In the genomic region with DNA sequence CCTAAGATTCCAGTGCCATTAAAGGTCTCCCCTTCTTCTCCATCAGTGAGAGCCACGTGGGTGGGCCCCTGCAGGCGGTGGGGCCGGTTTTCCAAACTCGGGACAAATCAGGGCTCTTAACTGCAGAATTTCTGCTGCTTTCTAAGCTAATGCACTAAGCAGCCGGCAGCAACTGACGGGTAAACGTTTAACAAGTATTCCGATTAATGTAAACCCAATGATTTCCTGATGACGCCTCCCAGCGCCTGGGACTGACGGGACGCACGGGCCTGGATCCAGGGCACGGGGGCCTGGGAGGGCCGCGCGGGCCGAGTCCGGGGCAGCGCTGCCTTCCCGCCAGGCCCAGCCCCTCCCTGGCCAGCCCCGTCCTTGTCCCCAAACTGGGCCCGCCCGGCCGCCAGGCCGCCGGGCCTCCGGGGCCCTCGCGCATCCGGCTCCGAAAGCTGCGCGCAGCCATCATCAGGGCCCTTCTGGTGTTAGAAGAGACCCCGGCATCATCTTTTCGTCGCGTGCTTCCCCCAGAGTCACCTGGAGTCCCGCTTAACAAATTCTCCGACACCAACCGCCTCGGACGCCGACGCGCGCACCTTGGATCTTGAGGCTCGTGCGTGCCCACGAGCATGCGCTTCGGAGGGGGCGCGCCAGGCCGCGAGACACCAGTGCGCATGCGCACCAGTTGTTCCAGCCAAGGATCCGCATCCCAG, we compare ENCODE assay signal across 1 cellular context.
A peak's percentile ranks its signal among the peaks of the same experiment; 100 is the strongest.
TF ChIP-seq lines count a peak whose summit lies in the region.

A gene (minus strand): TSS at position 616 of the 704 bp plus-strand sequence. CDS start 1,812 bp downstream, outside the sequence.

TF ChIP-seq in GM12878, 131 proteins besides CTCF, POLR2A, EP300 and RAD21 (continued from another document):
- TF ChIP-seq, protein P1, sequence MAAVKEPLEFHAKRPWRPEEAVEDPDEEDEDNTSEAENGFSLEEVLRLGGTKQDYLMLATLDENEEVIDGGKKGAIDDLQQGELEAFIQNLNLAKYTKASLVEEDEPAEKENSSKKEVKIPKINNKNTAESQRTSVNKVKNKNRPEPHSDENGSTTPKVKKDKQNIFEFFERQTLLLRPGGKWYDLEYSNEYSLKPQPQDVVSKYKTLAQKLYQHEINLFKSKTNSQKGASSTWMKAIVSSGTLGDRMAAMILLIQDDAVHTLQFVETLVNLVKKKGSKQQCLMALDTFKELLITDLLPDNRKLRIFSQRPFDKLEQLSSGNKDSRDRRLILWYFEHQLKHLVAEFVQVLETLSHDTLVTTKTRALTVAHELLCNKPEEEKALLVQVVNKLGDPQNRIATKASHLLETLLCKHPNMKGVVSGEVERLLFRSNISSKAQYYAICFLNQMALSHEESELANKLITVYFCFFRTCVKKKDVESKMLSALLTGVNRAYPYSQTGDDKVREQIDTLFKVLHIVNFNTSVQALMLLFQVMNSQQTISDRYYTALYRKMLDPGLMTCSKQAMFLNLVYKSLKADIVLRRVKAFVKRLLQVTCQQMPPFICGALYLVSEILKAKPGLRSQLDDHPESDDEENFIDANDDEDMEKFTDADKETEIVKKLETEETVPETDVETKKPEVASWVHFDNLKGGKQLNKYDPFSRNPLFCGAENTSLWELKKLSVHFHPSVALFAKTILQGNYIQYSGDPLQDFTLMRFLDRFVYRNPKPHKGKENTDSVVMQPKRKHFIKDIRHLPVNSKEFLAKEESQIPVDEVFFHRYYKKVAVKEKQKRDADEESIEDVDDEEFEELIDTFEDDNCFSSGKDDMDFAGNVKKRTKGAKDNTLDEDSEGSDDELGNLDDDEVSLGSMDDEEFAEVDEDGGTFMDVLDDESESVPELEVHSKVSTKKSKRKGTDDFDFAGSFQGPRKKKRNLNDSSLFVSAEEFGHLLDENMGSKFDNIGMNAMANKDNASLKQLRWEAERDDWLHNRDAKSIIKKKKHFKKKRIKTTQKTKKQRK (IDR thresholded peaks at IDR 0.05; ENCODE audit: low read depth, low read length) = no peak
- TF ChIP-seq, protein P2, sequence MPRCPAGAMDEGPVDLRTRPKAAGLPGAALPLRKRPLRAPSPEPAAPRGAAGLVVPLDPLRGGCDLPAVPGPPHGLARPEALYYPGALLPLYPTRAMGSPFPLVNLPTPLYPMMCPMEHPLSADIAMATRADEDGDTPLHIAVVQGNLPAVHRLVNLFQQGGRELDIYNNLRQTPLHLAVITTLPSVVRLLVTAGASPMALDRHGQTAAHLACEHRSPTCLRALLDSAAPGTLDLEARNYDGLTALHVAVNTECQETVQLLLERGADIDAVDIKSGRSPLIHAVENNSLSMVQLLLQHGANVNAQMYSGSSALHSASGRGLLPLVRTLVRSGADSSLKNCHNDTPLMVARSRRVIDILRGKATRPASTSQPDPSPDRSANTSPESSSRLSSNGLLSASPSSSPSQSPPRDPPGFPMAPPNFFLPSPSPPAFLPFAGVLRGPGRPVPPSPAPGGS (IDR thresholded peaks at IDR 0.05; ENCODE audit: borderline replicate concordance, insufficient read depth, low read depth, low read length, poor library complexity, severe bottlenecking) = no peak
- no peak for TF ChIP-seq FOS (IDR thresholded peaks at IDR 0.05; ENCODE audit: borderline replicate concordance, extremely low read depth, insufficient read length)
- TF ChIP-seq NFXL1 (IDR thresholded peaks at IDR 0.05; ENCODE audit: borderline replicate concordance) = no peak
- TF ChIP-seq ZNF274 (IDR thresholded peaks at IDR 0.05; ENCODE audit: insufficient read depth, insufficient read length) = no peak
- TF ChIP-seq ZZZ3 (IDR thresholded peaks at IDR 0.05; ENCODE audit: control insufficient read depth, insufficient read length, low read depth) = no peak
- TF ChIP-seq, protein P3, sequence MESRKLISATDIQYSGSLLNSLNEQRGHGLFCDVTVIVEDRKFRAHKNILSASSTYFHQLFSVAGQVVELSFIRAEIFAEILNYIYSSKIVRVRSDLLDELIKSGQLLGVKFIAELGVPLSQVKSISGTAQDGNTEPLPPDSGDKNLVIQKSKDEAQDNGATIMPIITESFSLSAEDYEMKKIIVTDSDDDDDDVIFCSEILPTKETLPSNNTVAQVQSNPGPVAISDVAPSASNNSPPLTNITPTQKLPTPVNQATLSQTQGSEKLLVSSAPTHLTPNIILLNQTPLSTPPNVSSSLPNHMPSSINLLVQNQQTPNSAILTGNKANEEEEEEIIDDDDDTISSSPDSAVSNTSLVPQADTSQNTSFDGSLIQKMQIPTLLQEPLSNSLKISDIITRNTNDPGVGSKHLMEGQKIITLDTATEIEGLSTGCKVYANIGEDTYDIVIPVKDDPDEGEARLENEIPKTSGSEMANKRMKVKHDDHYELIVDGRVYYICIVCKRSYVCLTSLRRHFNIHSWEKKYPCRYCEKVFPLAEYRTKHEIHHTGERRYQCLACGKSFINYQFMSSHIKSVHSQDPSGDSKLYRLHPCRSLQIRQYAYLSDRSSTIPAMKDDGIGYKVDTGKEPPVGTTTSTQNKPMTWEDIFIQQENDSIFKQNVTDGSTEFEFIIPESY (IDR thresholded peaks at IDR 0.05) = no peak
- TF ChIP-seq, protein P4, sequence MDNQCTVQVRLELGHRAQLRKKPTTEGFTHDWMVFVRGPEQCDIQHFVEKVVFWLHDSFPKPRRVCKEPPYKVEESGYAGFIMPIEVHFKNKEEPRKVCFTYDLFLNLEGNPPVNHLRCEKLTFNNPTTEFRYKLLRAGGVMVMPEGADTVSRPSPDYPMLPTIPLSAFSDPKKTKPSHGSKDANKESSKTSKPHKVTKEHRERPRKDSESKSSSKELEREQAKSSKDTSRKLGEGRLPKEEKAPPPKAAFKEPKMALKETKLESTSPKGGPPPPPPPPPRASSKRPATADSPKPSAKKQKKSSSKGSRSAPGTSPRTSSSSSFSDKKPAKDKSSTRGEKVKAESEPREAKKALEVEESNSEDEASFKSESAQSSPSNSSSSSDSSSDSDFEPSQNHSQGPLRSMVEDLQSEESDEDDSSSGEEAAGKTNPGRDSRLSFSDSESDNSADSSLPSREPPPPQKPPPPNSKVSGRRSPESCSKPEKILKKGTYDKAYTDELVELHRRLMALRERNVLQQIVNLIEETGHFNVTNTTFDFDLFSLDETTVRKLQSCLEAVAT (IDR thresholded peaks at IDR 0.05) = 0 out of 2 replicates have a peak, but pooled peaks have one; percentile 9
- TF ChIP-seq CHD1 (IDR thresholded peaks at IDR 0.05; ENCODE audit: low read depth, low read length) = no peak
- TF ChIP-seq, protein P5, sequence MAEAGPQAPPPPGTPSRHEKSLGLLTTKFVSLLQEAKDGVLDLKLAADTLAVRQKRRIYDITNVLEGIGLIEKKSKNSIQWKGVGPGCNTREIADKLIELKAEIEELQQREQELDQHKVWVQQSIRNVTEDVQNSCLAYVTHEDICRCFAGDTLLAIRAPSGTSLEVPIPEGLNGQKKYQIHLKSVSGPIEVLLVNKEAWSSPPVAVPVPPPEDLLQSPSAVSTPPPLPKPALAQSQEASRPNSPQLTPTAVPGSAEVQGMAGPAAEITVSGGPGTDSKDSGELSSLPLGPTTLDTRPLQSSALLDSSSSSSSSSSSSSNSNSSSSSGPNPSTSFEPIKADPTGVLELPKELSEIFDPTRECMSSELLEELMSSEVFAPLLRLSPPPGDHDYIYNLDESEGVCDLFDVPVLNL (IDR thresholded peaks at IDR 0.05; ENCODE audit: low read depth, low read length) = no peak
- no peak for TF ChIP-seq SREBF2 (IDR thresholded peaks at IDR 0.05; ENCODE audit: low read length)
- TF ChIP-seq MXI1 (IDR thresholded peaks at IDR 0.05; ENCODE audit: low read depth, low read length) = 0 out of 2 replicates have a peak, but pooled peaks have one; percentile 17
- TF ChIP-seq POLR2AphosphoS2 (IDR thresholded peaks at IDR 0.05; ENCODE audit: low read depth, low read length) = 0 out of 2 replicates have a peak, but pooled peaks have one; percentile 41
- no peak for TF ChIP-seq WRNIP1 (IDR thresholded peaks at IDR 0.05; ENCODE audit: borderline replicate concordance, low read depth, low read length)
- TF ChIP-seq ATF7 (IDR thresholded peaks at IDR 0.05; ENCODE audit: low read depth) = no peak
- no peak for TF ChIP-seq SPI1 (IDR thresholded peaks at IDR 0.05; ENCODE audit: borderline replicate concordance, insufficient read depth, low read depth, low read length)
- no peak for TF ChIP-seq STAT3 (IDR thresholded peaks at IDR 0.05; ENCODE audit: low read depth, low read length)
- 0 out of 2 replicates have a peak, but pooled peaks have one; percentile 24 for TF ChIP-seq RCOR1 (conservative IDR thresholded peaks at IDR 0.05; ENCODE audit: low read depth, low read length)
- no peak for TF ChIP-seq ZNF24 (IDR thresholded peaks at IDR 0.05)
- no peak for TF ChIP-seq CBX5 (IDR thresholded peaks at IDR 0.05; ENCODE audit: low read depth)
- 0 out of 2 replicates have a peak, but pooled peaks have one; percentile 51 for TF ChIP-seq SIN3A (IDR thresholded peaks at IDR 0.05; ENCODE audit: low read depth, low read length)
- no peak for TF ChIP-seq BRCA1 (IDR thresholded peaks at IDR 0.05; ENCODE audit: low read depth, low read length)
- TF ChIP-seq KLF5 (IDR thresholded peaks at IDR 0.05; ENCODE audit: partially characterized antibody) = peak; percentile 55
- TF ChIP-seq SMAD5 (IDR thresholded peaks at IDR 0.05; ENCODE audit: low read depth) = no peak
- no peak for TF ChIP-seq JUND (IDR thresholded peaks at IDR 0.05; ENCODE audit: low read depth, low read length)
- TF ChIP-seq, protein P6, sequence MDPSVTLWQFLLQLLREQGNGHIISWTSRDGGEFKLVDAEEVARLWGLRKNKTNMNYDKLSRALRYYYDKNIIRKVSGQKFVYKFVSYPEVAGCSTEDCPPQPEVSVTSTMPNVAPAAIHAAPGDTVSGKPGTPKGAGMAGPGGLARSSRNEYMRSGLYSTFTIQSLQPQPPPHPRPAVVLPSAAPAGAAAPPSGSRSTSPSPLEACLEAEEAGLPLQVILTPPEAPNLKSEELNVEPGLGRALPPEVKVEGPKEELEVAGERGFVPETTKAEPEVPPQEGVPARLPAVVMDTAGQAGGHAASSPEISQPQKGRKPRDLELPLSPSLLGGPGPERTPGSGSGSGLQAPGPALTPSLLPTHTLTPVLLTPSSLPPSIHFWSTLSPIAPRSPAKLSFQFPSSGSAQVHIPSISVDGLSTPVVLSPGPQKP (IDR thresholded peaks at IDR 0.05; ENCODE audit: low read depth, low read length) = no peak
- no peak for TF ChIP-seq POU2F2 (IDR thresholded peaks at IDR 0.05; ENCODE audit: borderline replicate concordance, low read depth, low read length)
- TF ChIP-seq MTA2 (IDR thresholded peaks at IDR 0.05; ENCODE audit: low read depth) = no peak
- TF ChIP-seq RAD51 (IDR thresholded peaks at IDR 0.05) = no peak
- TF ChIP-seq IKZF1 (conservative IDR thresholded peaks at IDR 0.05) = peak; percentile 96
- TF ChIP-seq NBN (IDR thresholded peaks at IDR 0.05) = no peak
- TF ChIP-seq, protein P7, sequence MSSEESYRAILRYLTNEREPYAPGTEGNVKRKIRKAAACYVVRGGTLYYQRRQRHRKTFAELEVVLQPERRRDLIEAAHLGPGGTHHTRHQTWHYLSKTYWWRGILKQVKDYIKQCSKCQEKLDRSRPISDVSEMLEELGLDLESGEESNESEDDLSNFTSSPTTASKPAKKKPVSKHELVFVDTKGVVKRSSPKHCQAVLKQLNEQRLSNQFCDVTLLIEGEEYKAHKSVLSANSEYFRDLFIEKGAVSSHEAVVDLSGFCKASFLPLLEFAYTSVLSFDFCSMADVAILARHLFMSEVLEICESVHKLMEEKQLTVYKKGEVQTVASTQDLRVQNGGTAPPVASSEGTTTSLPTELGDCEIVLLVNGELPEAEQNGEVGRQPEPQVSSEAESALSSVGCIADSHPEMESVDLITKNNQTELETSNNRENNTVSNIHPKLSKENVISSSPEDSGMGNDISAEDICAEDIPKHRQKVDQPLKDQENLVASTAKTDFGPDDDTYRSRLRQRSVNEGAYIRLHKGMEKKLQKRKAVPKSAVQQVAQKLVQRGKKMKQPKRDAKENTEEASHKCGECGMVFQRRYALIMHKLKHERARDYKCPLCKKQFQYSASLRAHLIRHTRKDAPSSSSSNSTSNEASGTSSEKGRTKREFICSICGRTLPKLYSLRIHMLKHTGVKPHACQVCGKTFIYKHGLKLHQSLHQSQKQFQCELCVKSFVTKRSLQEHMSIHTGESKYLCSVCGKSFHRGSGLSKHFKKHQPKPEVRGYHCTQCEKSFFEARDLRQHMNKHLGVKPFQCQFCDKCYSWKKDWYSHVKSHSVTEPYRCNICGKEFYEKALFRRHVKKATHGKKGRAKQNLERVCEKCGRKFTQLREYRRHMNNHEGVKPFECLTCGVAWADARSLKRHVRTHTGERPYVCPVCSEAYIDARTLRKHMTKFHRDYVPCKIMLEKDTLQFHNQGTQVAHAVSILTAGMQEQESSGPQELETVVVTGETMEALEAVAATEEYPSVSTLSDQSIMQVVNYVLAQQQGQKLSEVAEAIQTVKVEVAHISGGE (CRISPR knock-in tag; IDR thresholded peaks at IDR 0.05) = no peak
- peak; percentile 36; the same call in 1 of the 2 replicates for TF ChIP-seq EED (IDR thresholded peaks at IDR 0.05; ENCODE audit: low read depth)
- TF ChIP-seq NR2F1 (conservative IDR thresholded peaks at IDR 0.05) = no peak
- no peak for TF ChIP-seq PAX5 (IDR thresholded peaks at IDR 0.05; ENCODE audit: borderline replicate concordance, low read depth, low read length)
- TF ChIP-seq CHD4 (IDR thresholded peaks at IDR 0.05) = no peak
- no peak for TF ChIP-seq HDAC2 (IDR thresholded peaks at IDR 0.05)
- TF ChIP-seq NFYA (IDR thresholded peaks at IDR 0.05; ENCODE audit: borderline replicate concordance, low read depth, low read length) = no peak
- peak; percentile 62; the same call in 1 of the 2 replicates for TF ChIP-seq BACH1 (IDR thresholded peaks at IDR 0.05; ENCODE audit: borderline replicate concordance)
- no peak for TF ChIP-seq GABPA (IDR thresholded peaks at IDR 0.05; ENCODE audit: low read depth)
- TF ChIP-seq, protein P8, sequence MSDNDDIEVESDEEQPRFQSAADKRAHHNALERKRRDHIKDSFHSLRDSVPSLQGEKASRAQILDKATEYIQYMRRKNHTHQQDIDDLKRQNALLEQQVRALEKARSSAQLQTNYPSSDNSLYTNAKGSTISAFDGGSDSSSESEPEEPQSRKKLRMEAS (IDR thresholded peaks at IDR 0.05; ENCODE audit: low read depth, low read length) = peak; percentile 76; the same call in 1 of the 2 replicates
- TF ChIP-seq, protein P9, sequence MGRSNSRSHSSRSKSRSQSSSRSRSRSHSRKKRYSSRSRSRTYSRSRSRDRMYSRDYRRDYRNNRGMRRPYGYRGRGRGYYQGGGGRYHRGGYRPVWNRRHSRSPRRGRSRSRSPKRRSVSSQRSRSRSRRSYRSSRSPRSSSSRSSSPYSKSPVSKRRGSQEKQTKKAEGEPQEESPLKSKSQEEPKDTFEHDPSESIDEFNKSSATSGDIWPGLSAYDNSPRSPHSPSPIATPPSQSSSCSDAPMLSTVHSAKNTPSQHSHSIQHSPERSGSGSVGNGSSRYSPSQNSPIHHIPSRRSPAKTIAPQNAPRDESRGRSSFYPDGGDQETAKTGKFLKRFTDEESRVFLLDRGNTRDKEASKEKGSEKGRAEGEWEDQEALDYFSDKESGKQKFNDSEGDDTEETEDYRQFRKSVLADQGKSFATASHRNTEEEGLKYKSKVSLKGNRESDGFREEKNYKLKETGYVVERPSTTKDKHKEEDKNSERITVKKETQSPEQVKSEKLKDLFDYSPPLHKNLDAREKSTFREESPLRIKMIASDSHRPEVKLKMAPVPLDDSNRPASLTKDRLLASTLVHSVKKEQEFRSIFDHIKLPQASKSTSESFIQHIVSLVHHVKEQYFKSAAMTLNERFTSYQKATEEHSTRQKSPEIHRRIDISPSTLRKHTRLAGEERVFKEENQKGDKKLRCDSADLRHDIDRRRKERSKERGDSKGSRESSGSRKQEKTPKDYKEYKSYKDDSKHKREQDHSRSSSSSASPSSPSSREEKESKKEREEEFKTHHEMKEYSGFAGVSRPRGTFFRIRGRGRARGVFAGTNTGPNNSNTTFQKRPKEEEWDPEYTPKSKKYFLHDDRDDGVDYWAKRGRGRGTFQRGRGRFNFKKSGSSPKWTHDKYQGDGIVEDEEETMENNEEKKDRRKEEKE (IDR thresholded peaks at IDR 0.05) = no peak
- no peak for TF ChIP-seq SIX5 (IDR thresholded peaks at IDR 0.05; ENCODE audit: low read depth, low read length, severe bottlenecking)
- no peak for TF ChIP-seq TCF3 (IDR thresholded peaks at IDR 0.05; ENCODE audit: borderline replicate concordance, insufficient read depth, low read depth, low read length)
